ENCODE assay signal across 25 cellular contexts in genomic region chr16:7185179-7185578, GRCh38.
"Had no signal": no experiment of that assay in that cellular context is flagged by ENCODE, and none has a peak within 500 bp of the region (broad histone marks: within the 10 kb centered on the region; RNA-seq: fewer than 3 reads in every experiment).

No MANE protein-coding gene starts in this region.

- H3K27me3 ChIP-seq: stomach, suprapubic skin, testis, thyroid gland, tibial artery, tibial nerve, transverse colon, upper lobe of left lung, upper lobe of right lung, uterus, vagina had no signal

- DNase-seq: stimulated activated CD4-positive, alpha-beta T cell treated with anti-CD3 and anti-CD28 coated beads, Interleukin-2, amount 100 ng/mL, for 48 hours; stimulated activated CD4-positive, alpha-beta T cell treated with anti-CD3 and anti-CD28 coated beads, Interleukin-4, amount 100 ng/mL, for 1 hour; stimulated activated CD4-positive, alpha-beta T cell treated with anti-CD3 and anti-CD28 coated beads, Interleukin-4, amount 100 ng/mL, for 24 hours; stimulated activated CD4-positive, alpha-beta T cell treated with anti-CD3 and anti-CD28 coated beads, Interleukin-4, amount 100 ng/mL, for 4 hours; stimulated activated CD8-positive, alpha-beta memory T cell treated with anti-CD3 and anti-CD28 coated beads, Interleukin-4, amount 100 ng/mL, for 48 hours; stimulated activated naive B cell treated with anti-CD40 and anti-IgM and Interleukin-4, amounts not matched to agents 10 μg/mL and 1 μg/mL and 100 μg/mL, for 72 hours; stimulated activated naive CD4-positive, alpha-beta T cell; stimulated activated naive CD4-positive, alpha-beta T cell treated with Interleukin-2 at 50 U/mL for 16 hours; stimulated activated naive CD8-positive, alpha-beta T cell treated with anti-CD3 and anti-CD28 coated beads, Interleukin-15, amount 100 ng/mL, for 72 hours; stimulated activated naive CD8-positive, alpha-beta T cell treated with anti-CD3 and anti-CD28 coated beads, Interleukin-15, Interleukin-2, amounts not matched to agents 100 U/mL and 50 U/mL, for 24 hours; stomach; substantia nigra; testis; thyroid gland; tibial artery; transverse colon; upper lobe of left lung; upper lobe of right lung; uterus had no signal

- H3K36me3 ChIP-seq: stomach, suprapubic skin, thoracic aorta, thyroid gland, tibial artery, tibial nerve, transverse colon, upper lobe of left lung, upper lobe of right lung, uterus, vagina had no signal

- ATAC-seq: stimulated activated effector memory CD8-positive, alpha-beta T cell treated with anti-CD3 and anti-CD28 coated beads, Interleukin-12 subunit alpha, Interleukin-12 subunit beta, amount 100 ng/mL, for 72 hours; stimulated activated memory B cell treated with anti-CD40 and anti-IgM and Interleukin-4, amounts not matched to agents 10 μg/mL and 1 μg/mL and 100 μg/mL, for 72 hours; stimulated activated naive B cell treated with anti-CD40 and anti-IgM and Interleukin-4, amounts not matched to agents 10 μg/mL and 1 μg/mL and 100 μg/mL, for 72 hours; stimulated activated naive CD8-positive, alpha-beta T cell treated with anti-CD3 and anti-CD28 coated beads, Interleukin-15, amount 100 ng/mL, for 72 hours; stimulated activated naive CD8-positive, alpha-beta T cell treated with anti-CD3 and anti-CD28 coated beads, Interleukin-15, Interleukin-2, amounts not matched to agents 100 U/mL and 50 U/mL, for 24 hours; upper lobe of right lung had no signal

- H3K9me3 ChIP-seq: suprapubic skin, testis, thoracic aorta, thyroid gland, tibial nerve, transverse colon, upper lobe of left lung, upper lobe of right lung, uterus, vagina had no signal

- H3K4me1 ChIP-seq: stomach, suprapubic skin, testis, thyroid gland, tibial artery, tibial nerve, transverse colon, upper lobe of left lung, upper lobe of right lung, uterus, vagina had no signal

- H3K4me3 ChIP-seq: stomach, suprapubic skin, testis, thoracic aorta, thyroid gland, tibial artery, tibial nerve, transverse colon, upper lobe of left lung, upper lobe of right lung, uterus, vagina had no signal

- H3K27ac ChIP-seq: stomach, suprapubic skin, testis, thoracic aorta, thyroid gland, tibial artery, tibial nerve, transverse colon, upper lobe of left lung, upper lobe of right lung, uterus, vagina had no signal
